8 cellular contexts compared by ENCODE assay signal in genomic region chr19:36489139-36489919, GRCh38. TPM values are rescaled to one million over a fixed set of nuclear protein-coding genes. Genes with fewer than 3 reads are reported as not detected.
DNase-seq lines count a peak whose midpoint lies in the region; ATAC-seq and TF ChIP-seq lines count a peak whose summit lies in the region.

ZNF566 (minus strand) TSS chr19:36489561; CDS start chr19:36476557, 13,004 bp downstream.

- peak within 1 kb of the TSS; percentile 98 for H3K27ac ChIP-seq in osteoblast (ENCODE audit: low read depth, low read length)
- peak within 1 kb of the TSS; percentile 91 to 93 for H3K27ac ChIP-seq in testis

- no peak for TF ChIP-seq CTCF in osteoblast (IDR thresholded peaks at IDR 0.05; ENCODE audit: extremely low read depth, low read depth, low read length)
- peak in 1 of 3 experiments; percentile 13 for TF ChIP-seq CTCF in testis (IDR thresholded peaks at IDR 0.05)

- peaks cover 21% of the 10 kb centered on the region for H3K79me2 ChIP-seq in osteoblast (ENCODE audit: insufficient read depth, low read length)

- no peaks in the 10 kb centered on the region for H3K27me3 ChIP-seq in osteoblast (ENCODE audit: insufficient read depth, low read length)
- H3K27me3 ChIP-seq in testis: no peaks in the 10 kb centered on the region

- POLR2A ChIA-PET in activated naive CD8-positive, alpha-beta T cell treated with anti-CD3 and anti-CD28 coated beads, Interleukin-2, amount 10 ng/mL, durations not matched to agents 7 days and 5 days (lab: Charles Lee): interaction anchor here (0.5 to 2.3 kb wide), 20 partner anchors 11 to 1105 kb away, joined by 3 to 28 read pairs (median 4); partner anchors contain the start of genes ZFP82, ZNF146, ZNF260 and ZNF345

- H3K27ac Mint-ChIP-seq in activated naive CD8-positive, alpha-beta T cell treated with anti-CD3 and anti-CD28 coated beads, Interleukin-2, amount 10 ng/mL, durations not matched to agents 7 days and 5 days: peak within 1 kb of the TSS; percentile 98

- TF ChIP-seq POLR2A in testis (IDR thresholded peaks at IDR 0.05): no peak

- intact Hi-C loops in head of caudate nucleus (cut with DNase I) (loop anchor here (2.0 to 10.0 kb wide), 3 partner anchors 75 to 435 kb away; partner anchors contain the start of genes THAP8, WDR62, ZFP14 and ZFP82), testis (cut with DNase I; ENCODE audit: low total_unique reads) (no loop called here)

- H3K27me3 Mint-ChIP-seq in activated naive CD8-positive, alpha-beta T cell treated with anti-CD3 and anti-CD28 coated beads, Interleukin-2, amount 10 ng/mL, durations not matched to agents 7 days and 5 days: no peaks in the 10 kb centered on the region

- peaks cover 23% of the 10 kb centered on the region for H3K4me1 Mint-ChIP-seq in activated naive CD8-positive, alpha-beta T cell treated with anti-CD3 and anti-CD28 coated beads, Interleukin-2, amount 10 ng/mL, durations not matched to agents 7 days and 5 days

- peak within 1 kb of the TSS; percentile 98 for H3K4me3 Mint-ChIP-seq in activated naive CD8-positive, alpha-beta T cell treated with anti-CD3 and anti-CD28 coated beads, Interleukin-2, amount 10 ng/mL, durations not matched to agents 7 days and 5 days

- WGBS in testis, 2 donors: 0 to 1% methylated on average over 1 to 51 of the region's 53 CpGs

- H3K4me1 ChIP-seq in osteoblast (ENCODE audit: insufficient read depth, low read length) (peaks cover 16% of the 10 kb centered on the region), testis (peaks cover 3% of the 10 kb centered on the region)

- H3K9me3 ChIP-seq in osteoblast (ENCODE audit: low read depth, low read length) (no peaks in the 10 kb centered on the region), testis (no peaks in the 10 kb centered on the region)

- H3K4me2 ChIP-seq in osteoblast (ENCODE audit: insufficient read depth, low read length): peak within 1 kb of the TSS; percentile 99

- DNase-seq in NCI-H1092 treated with DMSO at 0.1 percent for 48 hours (lab: John Stamatoyannopoulos, UW) (peak; percentile 94), SKM-1 (lab: John Stamatoyannopoulos, UW; ENCODE audit: unreplicated experiment) (peak; percentile 95), head of caudate nucleus (peak; percentile 84 to 97 (median 94)), osteoblast (ENCODE audit: insufficient read length, low spot score, missing footprints) (peak; percentile 99), testis (peak; percentile 97)
- DNase-seq in activated naive CD8-positive, alpha-beta T cell treated with anti-CD3 and anti-CD28 coated beads, Interleukin-2, amount 10 ng/mL, durations not matched to agents 7 days and 5 days: peak; percentile 88

- H3K9me3 Mint-ChIP-seq in activated naive CD8-positive, alpha-beta T cell treated with anti-CD3 and anti-CD28 coated beads, Interleukin-2, amount 10 ng/mL, durations not matched to agents 7 days and 5 days: peaks cover 12% of the 10 kb centered on the region

- H3K36me3 Mint-ChIP-seq in activated naive CD8-positive, alpha-beta T cell treated with anti-CD3 and anti-CD28 coated beads, Interleukin-2, amount 10 ng/mL, durations not matched to agents 7 days and 5 days: peaks cover 18% of the 10 kb centered on the region

- peak within 1 kb of the TSS; percentile 69 for H3K4me3 ChIP-seq in GM08714 (ENCODE audit: low read length)
- peak within 1 kb of the TSS; percentile 90 for H3K4me3 ChIP-seq in osteoblast (ENCODE audit: insufficient read depth, low read length)
- H3K4me3 ChIP-seq in testis: peak within 1 kb of the TSS; percentile 66 to 82

- H4K20me1 ChIP-seq in osteoblast (ENCODE audit: insufficient read depth, low read length): no peaks in the 10 kb centered on the region

- peak within 1 kb of the TSS; percentile 100 for H2AFZ ChIP-seq in osteoblast (ENCODE audit: low read length)

- H3K36me3 ChIP-seq in osteoblast (ENCODE audit: insufficient read depth, low read length) (no peaks in the 10 kb centered on the region), testis (ENCODE audit: low read depth, missing control alignments) (no peaks in the 10 kb centered on the region)

- ATAC-seq in HG02588 (IDR thresholded peaks at IDR 0.05; ENCODE audit: unreplicated experiment): peak; percentile 84
- ATAC-seq in activated naive CD8-positive, alpha-beta T cell treated with anti-CD3 and anti-CD28 coated beads, Interleukin-2, amount 10 ng/mL, durations not matched to agents 7 days and 5 days (ENCODE audit: low read depth): peak; percentile 93

RNA-seq across cellular contexts. Expression of gene ZNF566, which starts in this region (rescaled TPM):
- 10 to 100 TPM; 14.1 TPM for total RNA-seq in activated naive CD8-positive, alpha-beta T cell treated with anti-CD3 and anti-CD28 coated beads, Interleukin-2, amount 10 ng/mL, durations not matched to agents 7 days and 5 days
- total RNA-seq in osteoblast (13.8 and 20.9 TPM in 2 replicates), testis (10 to 100 TPM; 12.1 to 15.0 TPM)
- polyA plus RNA-seq in testis (ENCODE audit: insufficient read depth, low read depth, low replicate concordance): 7.5 TPM

Comparison
In these comparisons a context has a peak if more than half of its experiments do, and no peak if none do; other contexts are left out.
1. Peak in every context shown above with its lines: DNase-seq, ATAC-seq, H3K4me3 ChIP-seq and H3K27ac ChIP-seq.